Comparison of ENCODE assay signal across 27 cellular contexts in the genomic region with DNA sequence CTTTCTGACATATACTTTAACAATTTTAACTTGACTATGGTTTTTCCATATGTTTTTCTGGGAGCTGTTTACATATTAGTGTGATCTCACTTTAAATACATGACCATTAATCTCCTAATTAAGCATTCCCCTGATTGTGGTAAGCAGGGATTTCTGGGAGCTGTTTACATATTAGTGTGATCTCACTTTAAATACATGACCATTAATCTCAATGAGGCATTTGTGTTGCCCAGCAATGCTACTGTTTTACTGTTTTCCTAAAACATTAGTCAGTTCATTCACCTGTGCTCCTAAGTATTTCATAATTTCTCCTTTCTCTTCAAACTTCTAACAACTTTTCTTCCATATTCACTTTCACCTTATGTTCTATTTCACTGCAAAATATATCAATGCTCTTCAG. TPM values are rescaled to one million over a fixed set of nuclear protein-coding genes. Genes with fewer than 3 reads are reported as not detected.
DNase-seq lines count a peak whose midpoint lies in the region; ATAC-seq, FAIRE-seq and TF ChIP-seq lines count a peak whose summit lies in the region.
"Had no signal": no experiment of that assay in that cellular context is flagged by ENCODE, and none has a peak within 500 bp of the region (broad histone marks: within the 10 kb centered on the region; RNA-seq: fewer than 3 reads in every experiment).

No MANE protein-coding gene starts in this region.

- H3K27me3 ChIP-seq in astrocyte (ENCODE audit: insufficient read depth, low read length) (no peaks in the 10 kb centered on the region), HepG2 (ENCODE audit: control insufficient read depth in 1 of 2, insufficient read depth in 2 of 2, low read length in 2 of 2) (peaks cover 0 to 6% of the 10 kb centered on the region in 2 experiments; a peak in 4 of 5 replicates)
- H3K27me3 ChIP-seq: ascending aorta, gastrocnemius medialis, MG63, ovary, suprapubic skin, uterus had no signal

- no peak for TF ChIP-seq CTCF in HFFc6 (IDR thresholded peaks at IDR 0.05)
- no peak for TF ChIP-seq CTCF in astrocyte (IDR thresholded peaks at IDR 0.05; ENCODE audit: insufficient read depth, low read depth, low read length)
- no peak for TF ChIP-seq CTCF in HepG2 (CRISPR knock-in tag; IDR thresholded peaks at IDR 0.05)

- intact Hi-C loops in HepG2 (cut with micrococcal nuclease; ENCODE audit: unreplicated experiment): no loop called here
- intact Hi-C loops in posterior vena cava (cut with DNase I): no loop called here

- H3K4me1 Mint-ChIP-seq in HFFc6 (ENCODE audit: low read depth) (peaks cover 47% of the 10 kb centered on the region), astrocyte (ENCODE audit: low read depth, unreplicated experiment) (peaks cover 10% of the 10 kb centered on the region)
- H3K4me1 Mint-ChIP-seq in stimulated activated memory B cell treated with anti-CD40 and anti-IgM and Interleukin-4, amounts not matched to agents 10 μg/mL and 1 μg/mL and 100 μg/mL, for 72 hours: peaks cover 60% of the 10 kb centered on the region

- TF ChIP-seq RAD21 in HepG2 (CRISPR knock-in tag; IDR thresholded peaks at IDR 0.05): no peak

- in situ Hi-C loops in HepG2 (cut with HindIII; ENCODE audit: extremely low pct_ligation_motif_present, low pct_unique_long_range_greater_than_20kb): loop anchor here (10.0 kb wide), 1 partner anchor 90 kb away; a partner anchor contains a TSS

- no peak overlapping the region for H3K4me2 ChIP-seq in astrocyte (ENCODE audit: low read length)
- peak overlapping the region; percentile 49 for H3K4me2 ChIP-seq in HepG2 (ENCODE audit: low read depth, low read length)

- H3K9ac ChIP-seq in astrocyte (ENCODE audit: low read length): no peak overlapping the region
- no peak overlapping the region for H3K9ac ChIP-seq in HepG2 (ENCODE audit: insufficient read depth, low read depth, low read length)

- H3K79me2 ChIP-seq in astrocyte (ENCODE audit: insufficient read depth, low read length) (no peaks in the 10 kb centered on the region), HepG2 (ENCODE audit: insufficient read depth, low read length) (no peaks in the 10 kb centered on the region)

- POLR2A ChIA-PET in HepG2 (lab: Yijun Ruan, JAX): no interaction called here

- H4K20me1 ChIP-seq in astrocyte (ENCODE audit: insufficient read depth, low read length) (no peaks in the 10 kb centered on the region), HepG2 (ENCODE audit: insufficient read depth, low read length) (no peaks in the 10 kb centered on the region)

- no peak overlapping the region for H3K4me3 Mint-ChIP-seq in HFFc6
- no peak overlapping the region for H3K4me3 Mint-ChIP-seq in astrocyte (ENCODE audit: unreplicated experiment)
- no peak overlapping the region for H3K4me3 Mint-ChIP-seq in stimulated activated memory B cell treated with anti-CD40 and anti-IgM and Interleukin-4, amounts not matched to agents 10 μg/mL and 1 μg/mL and 100 μg/mL, for 72 hours
- H3K4me3 Mint-ChIP-seq: activated CD8-positive, alpha-beta memory T cell treated with anti-CD3 and anti-CD28 coated beads, Interleukin-2, amount 10 ng/mL, durations not matched to agents 7 days and 5 days; activated naive CD4-positive, alpha-beta T cell treated with anti-CD3 and anti-CD28 coated beads, Interleukin-2, amount 50 U/mL, for 24 hours; CD8-positive, alpha-beta T cell; natural killer cell; T-helper 17 cell had no signal

- H3K36me3 Mint-ChIP-seq in HFFc6 (ENCODE audit: low read depth): no peaks in the 10 kb centered on the region
- H3K36me3 Mint-ChIP-seq in astrocyte (ENCODE audit: low read depth, unreplicated experiment): no peaks in the 10 kb centered on the region
- H3K36me3 Mint-ChIP-seq in stimulated activated memory B cell treated with anti-CD40 and anti-IgM and Interleukin-4, amounts not matched to agents 10 μg/mL and 1 μg/mL and 100 μg/mL, for 72 hours: peaks cover 5% of the 10 kb centered on the region
- H3K36me3 Mint-ChIP-seq: activated naive CD4-positive, alpha-beta T cell treated with anti-CD3 and anti-CD28 coated beads, Interleukin-2, amount 50 U/mL, for 24 hours; CD8-positive, alpha-beta T cell had no signal

- CTCF ChIA-PET in HepG2 (lab: Yijun Ruan, JAX; ENCODE audit: low intra/inter-chr PET ratio, low total read pairs): no interaction called here

- H3K9me3 ChIP-seq in astrocyte (ENCODE audit: insufficient read depth, low read depth, low read length) (no peaks in the 10 kb centered on the region), HepG2 (ENCODE audit: low read length) (no peaks in the 10 kb centered on the region)
- H3K9me3 ChIP-seq: ascending aorta, gastrocnemius medialis, ovary, suprapubic skin, uterus had no signal

- no peaks in the 10 kb centered on the region for H3K9me3 Mint-ChIP-seq in HFFc6
- H3K9me3 Mint-ChIP-seq in astrocyte (ENCODE audit: unreplicated experiment): no peaks in the 10 kb centered on the region
- peaks cover 2% of the 10 kb centered on the region for H3K9me3 Mint-ChIP-seq in stimulated activated memory B cell treated with anti-CD40 and anti-IgM and Interleukin-4, amounts not matched to agents 10 μg/mL and 1 μg/mL and 100 μg/mL, for 72 hours
- H3K9me3 Mint-ChIP-seq: activated naive CD4-positive, alpha-beta T cell treated with anti-CD3 and anti-CD28 coated beads, Interleukin-2, amount 50 U/mL, for 24 hours had no signal

- no TSS peak for BruUV-seq in HepG2 (replicated peaks; lab: Mats Ljungman, UMichigan)

- ATAC-seq in HepG2 (no peak), HG03354 (IDR thresholded peaks at IDR 0.05; ENCODE audit: poor library complexity, severe bottlenecking, unreplicated experiment) (no peak)
- no peak for ATAC-seq in stimulated activated memory B cell treated with anti-CD40 and anti-IgM and Interleukin-4, amounts not matched to agents 10 μg/mL and 1 μg/mL and 100 μg/mL, for 72 hours
- ATAC-seq: activated CD8-positive, alpha-beta memory T cell treated with anti-CD3 and anti-CD28 coated beads, Interleukin-2, amount 10 ng/mL, durations not matched to agents 7 days and 5 days; CD8-positive, alpha-beta T cell; esophagus mucosa; gastrocnemius medialis; natural killer cell; T-helper 17 cell had no signal

- FAIRE-seq in astrocyte (lab: Jason Lieb, UNC) (peak; percentile 45), HepG2 (lab: Jason Lieb, UNC) (no peak)
- FAIRE-seq: GM19239, keratinocyte had no signal

- H3K4me3 ChIP-seq in astrocyte (ENCODE audit: insufficient read depth, low read depth, low read length) (no peak overlapping the region), HepG2 (replicated peaks in 1 of 3; ENCODE audit: insufficient read depth in 1 of 3, low read depth in 2 of 3, low read length in 3 of 3) (no peak overlapping the region)
- H3K4me3 ChIP-seq: ascending aorta, gastrocnemius medialis, MG63, ovary, suprapubic skin, uterus had no signal

- H3K27me3 Mint-ChIP-seq in HFFc6 (ENCODE audit: insufficient read depth) (no peaks in the 10 kb centered on the region), astrocyte (ENCODE audit: low read depth, unreplicated experiment) (no peaks in the 10 kb centered on the region)
- H3K27me3 Mint-ChIP-seq in stimulated activated memory B cell treated with anti-CD40 and anti-IgM and Interleukin-4, amounts not matched to agents 10 μg/mL and 1 μg/mL and 100 μg/mL, for 72 hours: no peaks in the 10 kb centered on the region
- H3K27me3 Mint-ChIP-seq: activated CD8-positive, alpha-beta memory T cell treated with anti-CD3 and anti-CD28 coated beads, Interleukin-2, amount 10 ng/mL, durations not matched to agents 7 days and 5 days; activated naive CD4-positive, alpha-beta T cell treated with anti-CD3 and anti-CD28 coated beads, Interleukin-2, amount 50 U/mL, for 24 hours had no signal

- H2AFZ ChIP-seq in astrocyte (ENCODE audit: low read depth, low read length): no peak overlapping the region
- H2AFZ ChIP-seq in HepG2 (ENCODE audit: low read length): peak overlapping the region; percentile 49

- TF ChIP-seq EP300 in HepG2 (IDR thresholded peaks at IDR 0.05; ENCODE audit: low read depth in 2 of 2, low read length in 2 of 2): no peak
- no peak for TF ChIP-seq EP300 in HepG2 (CRISPR knock-in tag; IDR thresholded peaks at IDR 0.05; ENCODE audit: borderline replicate concordance)

- H3K36me3 ChIP-seq in astrocyte (ENCODE audit: insufficient read depth, low read length): no peaks in the 10 kb centered on the region
- no peaks in the 10 kb centered on the region for H3K36me3 ChIP-seq in HepG2 (replicated peaks in 1 of 2; ENCODE audit: control insufficient read depth in 1 of 2, insufficient read depth in 2 of 2, low read length in 2 of 2)
- H3K36me3 ChIP-seq: ascending aorta, gastrocnemius medialis, MG63, ovary, suprapubic skin, uterus had no signal

- DNase-seq in HFFc6: no peak
- peak; percentile 34 for DNase-seq in astrocyte (ENCODE audit: low read depth)
- DNase-seq in HepG2 (ENCODE audit: low spot score): no peak
- no peak for DNase-seq in NCI-H2227 treated with DMSO at 0.1 percent for 48 hours (lab: John Stamatoyannopoulos, UW)
- DNase-seq in posterior vena cava (ENCODE audit: low spot score): no peak
- DNase-seq: activated CD4-positive, alpha-beta T cell treated with anti-CD3 and anti-CD28 coated beads for 4 hours; activated CD8-positive, alpha-beta memory T cell treated with anti-CD3 and anti-CD28 coated beads, Interleukin-2, amount 10 ng/mL, durations not matched to agents 7 days and 5 days; CD8-positive, alpha-beta T cell; DMS79 treated with DMSO at 0.1 percent for 48 hours; gastrocnemius medialis; MG63; natural killer cell; NCI-H1417 treated with DMSO at 0.1 percent for 48 hours; NCI-H2107; NCI-H510A; ovary; RPMI8226; T-helper 17 cell; uterus had no signal

- H3K27ac Mint-ChIP-seq in HFFc6 (peak overlapping the region; percentile 11), astrocyte (ENCODE audit: unreplicated experiment) (no peak overlapping the region)
- peak overlapping the region; percentile 8 for H3K27ac Mint-ChIP-seq in stimulated activated memory B cell treated with anti-CD40 and anti-IgM and Interleukin-4, amounts not matched to agents 10 μg/mL and 1 μg/mL and 100 μg/mL, for 72 hours
- H3K27ac Mint-ChIP-seq: activated CD8-positive, alpha-beta memory T cell treated with anti-CD3 and anti-CD28 coated beads, Interleukin-2, amount 10 ng/mL, durations not matched to agents 7 days and 5 days; activated naive CD4-positive, alpha-beta T cell treated with anti-CD3 and anti-CD28 coated beads, Interleukin-2, amount 50 U/mL, for 24 hours; CD8-positive, alpha-beta T cell; natural killer cell; T-helper 17 cell had no signal

- H3K4me1 ChIP-seq in astrocyte (ENCODE audit: insufficient read depth, low read length) (peaks cover 9% of the 10 kb centered on the region), HepG2 (ENCODE audit: insufficient read depth, low read length) (peaks cover 58% of the 10 kb centered on the region)
- H3K4me1 ChIP-seq: uterus had no signal

- TF ChIP-seq POLR2A in HepG2 (IDR thresholded peaks at IDR 0.05; ENCODE audit: insufficient read depth in 1 of 2, low read depth in 2 of 2, low read length in 2 of 2): no peak

- H3K27ac ChIP-seq in astrocyte (ENCODE audit: low read depth, low read length) (no peak overlapping the region), HepG2 (ENCODE audit: extremely low read length, insufficient read depth, low read length) (no peak overlapping the region)
- H3K27ac ChIP-seq: ascending aorta, gastrocnemius medialis, ovary, suprapubic skin, uterus had no signal

RNA-seq across cellular contexts. Expression of a gene that starts 3.6 kb away (rescaled TPM):
- total RNA-seq in HFFc6 (2021; fragmentation: NEBNext Ultra II Directional; extraction: Animal tissue kit (Norgen Biotek cat#: 25700)): 1 to 10 TPM; 5.6 to 7.0 (median 6.3) TPM
- total RNA-seq in astrocyte (3.7 TPM in 2 replicates), HepG2 (2016; rRNA removed; fragmentation: Illumina TruSeq; extraction: Trizol) (not detected in 2 replicates), posterior vena cava (1 to 10 TPM; 1.1 to 1.2 TPM)
- total RNA-seq in HepG2 (2016; cell fraction: cytosol; rRNA removed; fragmentation: Illumina TruSeq; extraction: Trizol; ENCODE audit: low read depth): not detected in 2 replicates
- 0.27 and 0.30 TPM in 2 replicates for total RNA-seq in HepG2 (2016; cell fraction: insoluble cytoplasmic fraction; rRNA removed; fragmentation: Illumina TruSeq; extraction: Trizol)
- not detected in 2 replicates for total RNA-seq in HepG2 (2016; cell fraction: membrane; rRNA removed; fragmentation: Illumina TruSeq; extraction: Trizol)
- total RNA-seq in HepG2 (2016; cell fraction: nucleus; rRNA removed; fragmentation: Illumina TruSeq; extraction: Trizol): not detected in 2 replicates
- polyA plus RNA-seq in HepG2 (2011; rRNA removed): 0.45 and 1.0 TPM in 2 replicates
- 0.03 and 0.06 TPM in 2 replicates for polyA plus RNA-seq in HepG2 (2011; cell fraction: cytosol; rRNA removed)
- polyA plus RNA-seq in HepG2 (2011; cell fraction: nucleus; rRNA removed): 0.63 and 1.2 TPM in 2 replicates
- polyA plus RNA-seq in HepG2 (2012): 0.16 and 0.31 TPM in 2 replicates
- not detected in 2 replicates for polyA plus RNA-seq in HepG2 (2016; cell fraction: cytosol; fragmentation: Illumina TruSeq; extraction: Trizol; ENCODE audit: low read depth)
- not detected in 2 replicates for polyA plus RNA-seq in HepG2 (2016; cell fraction: insoluble cytoplasmic fraction; fragmentation: Illumina TruSeq; extraction: Trizol; ENCODE audit: low read depth)
- polyA plus RNA-seq in HepG2 (2016; cell fraction: membrane; fragmentation: Illumina TruSeq; extraction: Trizol; ENCODE audit: low read depth): not detected in 2 replicates
- polyA plus RNA-seq in HepG2 (2016; cell fraction: nucleus; fragmentation: Illumina TruSeq; extraction: Trizol; ENCODE audit: insufficient read depth, low read depth): 0.12 TPM in 1 of 2 replicates, not detected in the other
- 0.51 TPM in 1 of 2 replicates, not detected in the other for polyA minus RNA-seq in HepG2 (2011; rRNA and poly(A)+ RNA removed; ENCODE audit: low replicate concordance)
- not detected in 2 replicates for polyA minus RNA-seq in HepG2 (2011; cell fraction: cytosol; rRNA and poly(A)+ RNA removed)
- 1.5 and 3.5 TPM in 2 replicates for polyA minus RNA-seq in HepG2 (2011; cell fraction: nucleus; rRNA and poly(A)+ RNA removed)
